23 cellular contexts compared by ENCODE assay signal in genomic region chr4:88962430-88962829, GRCh38.
"Had no signal": no experiment of that assay in that cellular context is flagged by ENCODE, and none has a peak within 500 bp of the region (broad histone marks: within the 10 kb centered on the region; RNA-seq: fewer than 3 reads in every experiment).

No MANE protein-coding gene starts in this region.

- H3K9me3 Mint-ChIP-seq: activated B cell treated with CpG ODN at 0.5 μM for 24 hours; activated T-cell treated with anti-CD3 and anti-CD28 coated beads, Interleukin-2, amount 50 U/mL, for 24 hours; activated T-helper 17 cell treated with anti-CD3 and anti-CD28 coated beads, Interleukin-2, amount 50 U/mL, for 72 hours; central memory CD8-positive, alpha-beta T cell had no signal

- H3K27me3 ChIP-seq: ascending aorta, brain microvascular endothelial cell, testis, uterus had no signal

- H3K27ac Mint-ChIP-seq: activated B cell treated with CpG ODN at 0.5 μM for 24 hours; activated CD4-positive, alpha-beta T cell treated with anti-CD3 and anti-CD28 coated beads, Interleukin-2, amount 10 ng/mL, durations not matched to agents 7 days and 5 days; activated naive CD4-positive, alpha-beta T cell treated with anti-CD3 and anti-CD28 coated beads, Interleukin-2, amount 50 U/mL, for 72 hours; activated T-cell treated with anti-CD3 and anti-CD28 coated beads, Interleukin-2, amount 50 U/mL, for 24 hours; activated T-helper 17 cell treated with anti-CD3 and anti-CD28 coated beads, Interleukin-2, amount 50 U/mL, for 72 hours; nephron had no signal

- H3K9ac ChIP-seq: parathyroid adenoma had no signal

- H3K27me3 Mint-ChIP-seq: activated B cell treated with CpG ODN at 0.5 μM for 24 hours; activated CD4-positive, alpha-beta T cell treated with anti-CD3 and anti-CD28 coated beads, Interleukin-2, amount 10 ng/mL, durations not matched to agents 7 days and 5 days had no signal

- H3K4me3 ChIP-seq: ascending aorta, testis, uterus had no signal

- H2AFZ ChIP-seq: parathyroid adenoma had no signal

- H3K27ac ChIP-seq: ascending aorta, brain microvascular endothelial cell, parathyroid adenoma, testis, uterus had no signal

- DNase-seq: activated B cell treated with CpG ODN at 0.5 μM for 24 hours; activated CD4-positive, alpha-beta T cell treated with anti-CD3 and anti-CD28 coated beads, Interleukin-2, amount 10 ng/mL, durations not matched to agents 7 days and 5 days; activated T-cell treated with anti-CD3 and anti-CD28 coated beads, Interleukin-2, amount 50 U/mL, for 24 hours; brain microvascular endothelial cell; effector memory CD4-positive, alpha-beta T cell; glutamatergic neuron; hippocampal formation; left ventricle myocardium superior; nucleus accumbens; stimulated activated CD4-positive, alpha-beta T cell treated with anti-CD3 and anti-CD28 coated beads, Interleukin-4, amount 100 ng/mL, for 1 hour; stimulated activated naive CD4-positive, alpha-beta T cell; T-helper 9 cell; testis; trophoblast cell; uterus had no signal

- H3K4me1 ChIP-seq: ascending aorta, testis, uterus had no signal

- H3K4me3 Mint-ChIP-seq: activated B cell treated with CpG ODN at 0.5 μM for 24 hours; activated CD4-positive, alpha-beta T cell treated with anti-CD3 and anti-CD28 coated beads, Interleukin-2, amount 10 ng/mL, durations not matched to agents 7 days and 5 days; activated T-cell treated with anti-CD3 and anti-CD28 coated beads, Interleukin-2, amount 50 U/mL, for 24 hours; activated T-helper 17 cell treated with anti-CD3 and anti-CD28 coated beads, Interleukin-2, amount 50 U/mL, for 72 hours; central memory CD8-positive, alpha-beta T cell; nephron had no signal

- H3K9me3 ChIP-seq: ascending aorta, testis, uterus had no signal

- H3K4me1 Mint-ChIP-seq: activated B cell treated with CpG ODN at 0.5 μM for 24 hours; central memory CD8-positive, alpha-beta T cell; nephron had no signal

- ATAC-seq: activated naive CD4-positive, alpha-beta T cell treated with anti-CD3 and anti-CD28 coated beads, Interleukin-2, amount 50 U/mL, for 72 hours; activated T-helper 17 cell treated with anti-CD3 and anti-CD28 coated beads, Interleukin-2, amount 50 U/mL, for 72 hours; esophagus mucosa; left ventricle myocardium superior; sciatic nerve had no signal

- H3K36me3 ChIP-seq: brain microvascular endothelial cell, uterus had no signal
